Comparison of ENCODE assay signal across 15 cellular contexts in the genomic region with DNA sequence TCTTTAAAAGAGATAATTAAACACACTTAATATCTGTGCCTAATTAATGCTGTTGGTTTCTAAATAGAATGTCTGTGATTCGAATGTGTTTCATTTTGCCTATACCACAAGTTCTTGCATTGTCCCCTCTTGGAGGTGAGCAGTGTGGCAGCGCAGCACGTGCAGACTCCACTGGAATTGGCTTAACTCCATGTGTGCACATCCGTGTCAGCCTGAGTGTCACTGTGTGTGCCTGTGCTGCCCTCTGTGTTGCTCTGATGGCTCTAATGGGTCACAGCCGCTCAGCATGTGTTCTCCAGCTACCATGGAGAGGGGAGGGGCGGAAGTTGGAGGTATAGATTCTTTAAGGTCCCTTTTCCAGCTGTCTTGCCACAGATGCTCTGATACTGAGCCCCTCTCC.
DNase-seq lines count a peak whose midpoint lies in the region; ATAC-seq and TF ChIP-seq lines count a peak whose summit lies in the region.
"Had no signal": no experiment of that assay in that cellular context is flagged by ENCODE, and none has a peak within 500 bp of the region (broad histone marks: within the 10 kb centered on the region; RNA-seq: fewer than 3 reads in every experiment).

No MANE protein-coding gene starts in this region.

- no peak overlapping the region for H3K27ac ChIP-seq in CD4-positive, alpha-beta memory T cell (ENCODE audit: low read depth, low read length)
- H3K27ac ChIP-seq in dorsolateral prefrontal cortex, result peak overlapping the region; percentile 33 to 96 (median 84)
- H3K27ac ChIP-seq: PC-9, SJCRH30 had no signal

- H3K27me3 ChIP-seq in CD4-positive, alpha-beta memory T cell (ENCODE audit: insufficient read depth, low read length), result no peaks in the 10 kb centered on the region
- H3K27me3 ChIP-seq in dorsolateral prefrontal cortex, result no peaks in the 10 kb centered on the region
- H3K27me3 ChIP-seq: SJCRH30 had no signal

- peak overlapping the region in 5 of 8 donors; percentile 31 to 70 (median 49) for H3K4me3 Mint-ChIP-seq in CD4-positive, alpha-beta memory T cell
- no peak overlapping the region for H3K4me3 Mint-ChIP-seq in WTC11

- H3K9me3 ChIP-seq in CD4-positive, alpha-beta memory T cell (ENCODE audit: control insufficient read depth in 1 of 2, low read length in 2 of 2), result no peaks in the 10 kb centered on the region
- H3K9me3 ChIP-seq: SJCRH30 had no signal

- no peak overlapping the region for H3K4me3 ChIP-seq in CD4-positive, alpha-beta memory T cell (ENCODE audit: low read length in 2 of 2)
- no peak overlapping the region for H3K4me3 ChIP-seq in dorsolateral prefrontal cortex
- H3K4me3 ChIP-seq: K562, PC-9, SJCRH30 had no signal

- no peaks in the 10 kb centered on the region for H3K36me3 ChIP-seq in CD4-positive, alpha-beta memory T cell (ENCODE audit: insufficient read depth, low read length)

- TF ChIP-seq CTCF in dorsolateral prefrontal cortex (IDR thresholded peaks at IDR 0.05 in 54 of 56, conservative IDR thresholded peaks at IDR 0.05 in 2 of 56; ENCODE audit: low read depth in 1 of 56, partially characterized antibody in 56 of 56) (peak in 11 of 56 donors; percentile 10 to 40 (median 17)), WTC11 (IDR thresholded peaks at IDR 0.05) (no peak)

- POLR2A ChIA-PET in CD4-positive, alpha-beta memory T cell (lab: Charles Lee; ENCODE audit: partially characterized antibody), result no interaction called here
- POLR2A ChIA-PET in WTC11 (lab: Charles Lee), result interaction anchor here (0.5 kb wide), 1 partner anchor 253 kb away, joined by 3 read pairs; no protein-coding TSS in a partner anchor

- H3K4me1 Mint-ChIP-seq in CD4-positive, alpha-beta memory T cell, result peaks cover 14 to 34% (median 25%) of the 10 kb centered on the region in 4 donors
- H3K4me1 Mint-ChIP-seq in WTC11, result peaks cover 11% of the 10 kb centered on the region

- CTCF ChIA-PET in CD4-positive, alpha-beta memory T cell (lab: Charles Lee; ENCODE audit: partially characterized antibody), result no interaction called here
- CTCF ChIA-PET in WTC11 (lab: Charles Lee), result interaction anchor here (0.9 to 2.5 kb wide), 2 partner anchors 9 to 21 kb away, joined by 3 to 13 read pairs; no protein-coding TSS in a partner anchor

- peak overlapping the region in 4 of 7 donors; percentile 26 to 76 (median 48) for H3K27ac Mint-ChIP-seq in CD4-positive, alpha-beta memory T cell
- H3K27ac Mint-ChIP-seq in WTC11, result no peak overlapping the region

- ATAC-seq in WTC11 (no peak), GM21576 (IDR thresholded peaks at IDR 0.05; ENCODE audit: unreplicated experiment) (no peak)
- ATAC-seq: K562 had no signal

- peaks cover 0 to 2% (median 0%) of the 10 kb centered on the region in 8 donors for H3K9me3 Mint-ChIP-seq in CD4-positive, alpha-beta memory T cell
- H3K9me3 Mint-ChIP-seq in WTC11, result no peaks in the 10 kb centered on the region

- peaks cover 19% of the 10 kb centered on the region for H3K4me1 ChIP-seq in CD4-positive, alpha-beta memory T cell (ENCODE audit: insufficient read depth, low read length)
- H3K4me1 ChIP-seq: SJCRH30 had no signal

- DNase-seq in Ammon's horn (ENCODE audit: low spot score) (peak; percentile 69), dorsolateral prefrontal cortex (peak in 5 of 10 donors; percentile 22 to 65 (median 55)), pons (ENCODE audit: low spot score) (peak; percentile 77), WTC11 (ENCODE audit: low spot score) (no peak), DMS53 treated with DMSO at 0.1 percent for 48 hours (lab: John Stamatoyannopoulos, UW; ENCODE audit: unreplicated experiment) (no peak)
- no peak for DNase-seq in CD4-positive, alpha-beta memory T cell
- DNase-seq: ACHN, AML-193, DMS79, MV-4-11, NCI-H187 treated with DMSO at 0.1 percent for 48 hours, PC-9, SJCRH30 had no signal

- H3K27me3 Mint-ChIP-seq in CD4-positive, alpha-beta memory T cell, result no peaks in the 10 kb centered on the region
- no peaks in the 10 kb centered on the region for H3K27me3 Mint-ChIP-seq in WTC11 (ENCODE audit: low read depth)

- H3K36me3 Mint-ChIP-seq in CD4-positive, alpha-beta memory T cell, result peaks cover 5 to 12% of the 10 kb centered on the region in 2 donors
- H3K36me3 Mint-ChIP-seq in WTC11, result peaks cover 42% of the 10 kb centered on the region

- intact Hi-C loops in CD4-positive, alpha-beta memory T cell (cut with micrococcal nuclease), result no loop called here
- intact Hi-C loops in dorsolateral prefrontal cortex (cut with DNase I), result loop anchor here in 1 of 2 donors (5.0 kb wide), 1 partner anchor 67 kb away; no protein-coding TSS in a partner anchor

TF ChIP-seq in WTC11, 78 proteins besides CTCF, POLR2A, EP300 and RAD21:
- TF ChIP-seq FOXJ3 (CRISPR knock-in tag; IDR thresholded peaks at IDR 0.05; ENCODE audit: borderline replicate concordance), result no peak
- TF ChIP-seq, protein P1, sequence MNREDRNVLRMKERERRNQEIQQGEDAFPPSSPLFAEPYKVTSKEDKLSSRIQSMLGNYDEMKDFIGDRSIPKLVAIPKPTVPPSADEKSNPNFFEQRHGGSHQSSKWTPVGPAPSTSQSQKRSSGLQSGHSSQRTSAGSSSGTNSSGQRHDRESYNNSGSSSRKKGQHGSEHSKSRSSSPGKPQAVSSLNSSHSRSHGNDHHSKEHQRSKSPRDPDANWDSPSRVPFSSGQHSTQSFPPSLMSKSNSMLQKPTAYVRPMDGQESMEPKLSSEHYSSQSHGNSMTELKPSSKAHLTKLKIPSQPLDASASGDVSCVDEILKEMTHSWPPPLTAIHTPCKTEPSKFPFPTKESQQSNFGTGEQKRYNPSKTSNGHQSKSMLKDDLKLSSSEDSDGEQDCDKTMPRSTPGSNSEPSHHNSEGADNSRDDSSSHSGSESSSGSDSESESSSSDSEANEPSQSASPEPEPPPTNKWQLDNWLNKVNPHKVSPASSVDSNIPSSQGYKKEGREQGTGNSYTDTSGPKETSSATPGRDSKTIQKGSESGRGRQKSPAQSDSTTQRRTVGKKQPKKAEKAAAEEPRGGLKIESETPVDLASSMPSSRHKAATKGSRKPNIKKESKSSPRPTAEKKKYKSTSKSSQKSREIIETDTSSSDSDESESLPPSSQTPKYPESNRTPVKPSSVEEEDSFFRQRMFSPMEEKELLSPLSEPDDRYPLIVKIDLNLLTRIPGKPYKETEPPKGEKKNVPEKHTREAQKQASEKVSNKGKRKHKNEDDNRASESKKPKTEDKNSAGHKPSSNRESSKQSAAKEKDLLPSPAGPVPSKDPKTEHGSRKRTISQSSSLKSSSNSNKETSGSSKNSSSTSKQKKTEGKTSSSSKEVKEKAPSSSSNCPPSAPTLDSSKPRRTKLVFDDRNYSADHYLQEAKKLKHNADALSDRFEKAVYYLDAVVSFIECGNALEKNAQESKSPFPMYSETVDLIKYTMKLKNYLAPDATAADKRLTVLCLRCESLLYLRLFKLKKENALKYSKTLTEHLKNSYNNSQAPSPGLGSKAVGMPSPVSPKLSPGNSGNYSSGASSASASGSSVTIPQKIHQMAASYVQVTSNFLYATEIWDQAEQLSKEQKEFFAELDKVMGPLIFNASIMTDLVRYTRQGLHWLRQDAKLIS (CRISPR knock-in tag; IDR thresholded peaks at IDR 0.05; ENCODE audit: borderline replicate concordance), result no peak
- TF ChIP-seq MAX (CRISPR knock-in tag; IDR thresholded peaks at IDR 0.05), result no peak
- no peak for TF ChIP-seq CDX4 (CRISPR knock-in tag; IDR thresholded peaks at IDR 0.05; ENCODE audit: borderline replicate concordance)
- TF ChIP-seq ZMAT4 (CRISPR knock-in tag; IDR thresholded peaks at IDR 0.05), result no peak
- TF ChIP-seq, protein P2, sequence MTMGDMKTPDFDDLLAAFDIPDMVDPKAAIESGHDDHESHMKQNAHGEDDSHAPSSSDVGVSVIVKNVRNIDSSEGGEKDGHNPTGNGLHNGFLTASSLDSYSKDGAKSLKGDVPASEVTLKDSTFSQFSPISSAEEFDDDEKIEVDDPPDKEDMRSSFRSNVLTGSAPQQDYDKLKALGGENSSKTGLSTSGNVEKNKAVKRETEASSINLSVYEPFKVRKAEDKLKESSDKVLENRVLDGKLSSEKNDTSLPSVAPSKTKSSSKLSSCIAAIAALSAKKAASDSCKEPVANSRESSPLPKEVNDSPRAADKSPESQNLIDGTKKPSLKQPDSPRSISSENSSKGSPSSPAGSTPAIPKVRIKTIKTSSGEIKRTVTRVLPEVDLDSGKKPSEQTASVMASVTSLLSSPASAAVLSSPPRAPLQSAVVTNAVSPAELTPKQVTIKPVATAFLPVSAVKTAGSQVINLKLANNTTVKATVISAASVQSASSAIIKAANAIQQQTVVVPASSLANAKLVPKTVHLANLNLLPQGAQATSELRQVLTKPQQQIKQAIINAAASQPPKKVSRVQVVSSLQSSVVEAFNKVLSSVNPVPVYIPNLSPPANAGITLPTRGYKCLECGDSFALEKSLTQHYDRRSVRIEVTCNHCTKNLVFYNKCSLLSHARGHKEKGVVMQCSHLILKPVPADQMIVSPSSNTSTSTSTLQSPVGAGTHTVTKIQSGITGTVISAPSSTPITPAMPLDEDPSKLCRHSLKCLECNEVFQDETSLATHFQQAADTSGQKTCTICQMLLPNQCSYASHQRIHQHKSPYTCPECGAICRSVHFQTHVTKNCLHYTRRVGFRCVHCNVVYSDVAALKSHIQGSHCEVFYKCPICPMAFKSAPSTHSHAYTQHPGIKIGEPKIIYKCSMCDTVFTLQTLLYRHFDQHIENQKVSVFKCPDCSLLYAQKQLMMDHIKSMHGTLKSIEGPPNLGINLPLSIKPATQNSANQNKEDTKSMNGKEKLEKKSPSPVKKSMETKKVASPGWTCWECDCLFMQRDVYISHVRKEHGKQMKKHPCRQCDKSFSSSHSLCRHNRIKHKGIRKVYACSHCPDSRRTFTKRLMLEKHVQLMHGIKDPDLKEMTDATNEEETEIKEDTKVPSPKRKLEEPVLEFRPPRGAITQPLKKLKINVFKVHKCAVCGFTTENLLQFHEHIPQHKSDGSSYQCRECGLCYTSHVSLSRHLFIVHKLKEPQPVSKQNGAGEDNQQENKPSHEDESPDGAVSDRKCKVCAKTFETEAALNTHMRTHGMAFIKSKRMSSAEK (CRISPR knock-in tag; IDR thresholded peaks at IDR 0.05; ENCODE audit: borderline replicate concordance), result no peak

Comparison
In these comparisons a context has a peak if more than half of its experiments do, and no peak if none do; other contexts are left out.
1. DNase-seq: peak in Ammon's horn (single experiment) and pons (single experiment); none in CD4-positive, alpha-beta memory T cell (0 of 5), WTC11 (single experiment) and DMS53 treated with DMSO at 0.1 percent for 48 hours (single experiment).